ENCODE assay signal across 11 cellular contexts in genomic region chr20:62356143-62356947, GRCh38. TPM values are rescaled to one million over a fixed set of nuclear protein-coding genes. Genes with fewer than 3 reads are reported as not detected.
A peak's percentile ranks its signal among the peaks of the same experiment; 100 is the strongest.
DNase-seq lines count a peak whose midpoint lies in the region; ATAC-seq and TF ChIP-seq lines count a peak whose summit lies in the region.
"Had no signal": no experiment of that assay in that cellular context is flagged by ENCODE, and none has a peak within 500 bp of the region (broad histone marks: within the 10 kb centered on the region; RNA-seq: fewer than 3 reads in every experiment).

No MANE protein-coding gene starts in this region.

- H3K9me3 ChIP-seq in adrenal gland (replicated peaks in 1 of 3) (no peaks in the 10 kb centered on the region), iPS-15b (ENCODE audit: control insufficient read depth, insufficient read depth, low read length) (no peaks in the 10 kb centered on the region), sigmoid colon (no peaks in the 10 kb centered on the region)

- H3K36me3 ChIP-seq in adrenal gland (replicated peaks in 1 of 2) (peaks cover 0 to 8% of the 10 kb centered on the region in 2 donors), iPS-15b (ENCODE audit: control insufficient read depth, insufficient read depth, low read length) (peaks cover 36% of the 10 kb centered on the region), sigmoid colon (peaks cover 5 to 17% (median 10%) of the 10 kb centered on the region in 4 donors)

- H3K4me3 ChIP-seq in adrenal gland (peak overlapping the region in 1 of 4 donors; percentile 45), iPS-15b (ENCODE audit: low read depth, low read length) (no peak overlapping the region), sigmoid colon (peak overlapping the region; percentile 6 to 28 (median 22))

- peak in 1 of 2 donors; percentile 32 for TF ChIP-seq POLR2A in adrenal gland (IDR thresholded peaks at IDR 0.05)
- no peak for TF ChIP-seq POLR2A in sigmoid colon (IDR thresholded peaks at IDR 0.05)

- TF ChIP-seq CTCF in adrenal gland (IDR thresholded peaks at IDR 0.05) (no peak), sigmoid colon (IDR thresholded peaks at IDR 0.05) (no peak)

- peak overlapping the region; percentile 24 for H3K9ac ChIP-seq in iPS-15b (ENCODE audit: low read depth, low read length)

- H3K27me3 ChIP-seq in adrenal gland (no peaks in the 10 kb centered on the region), iPS-15b (ENCODE audit: control insufficient read depth, insufficient read depth, low read length) (no peaks in the 10 kb centered on the region), sigmoid colon (no peaks in the 10 kb centered on the region)

- TF ChIP-seq EP300 in sigmoid colon (IDR thresholded peaks at IDR 0.05), result no peak

- DNase-seq in Daoy (ENCODE audit: low read depth) (peak; percentile 15), adrenal gland (peak in 4 of 7 donors; percentile 49 to 66 (median 55)), sigmoid colon (peak; percentile 71), ureter (ENCODE audit: low spot score) (no peak)
- no peak for DNase-seq in stimulated activated CD4-positive, alpha-beta T cell treated with anti-CD3 and anti-CD28 coated beads, Interleukin-4, amount 100 ng/mL, for 1 hour
- DNase-seq: activated CD4-positive, alpha-beta memory T cell treated with anti-CD3 and anti-CD28 coated beads for 36 hours; Kasumi-1; stimulated activated CD4-positive, alpha-beta T cell treated with anti-CD3 and anti-CD28 coated beads, Interleukin-2, amount 100 ng/mL, for 24 hours had no signal

- intact Hi-C loops in adrenal gland (cut with DNase I) (loop anchor here in 1 of 2 donors (10.0 kb wide), 1 partner anchor 52 kb away; the partner anchor contains the start of gene ADRM1), sigmoid colon (cut with DNase I) (no loop called here)

- H3K27ac ChIP-seq in adrenal gland, result peak overlapping the region; percentile 58 to 90 (median 88)
- peak overlapping the region; percentile 90 to 99 (median 94) for H3K27ac ChIP-seq in sigmoid colon

- 23 to 32% (median 32%) methylated on average over 26 to 34 of the region's 34 CpGs for WGBS in adrenal gland, 4 donors
- WGBS in sigmoid colon, 2 donors, result 65 to 76% methylated on average over 34 of the region's 34 CpGs

- ATAC-seq in HG02870 (IDR thresholded peaks at IDR 0.05; ENCODE audit: unreplicated experiment), result no peak
- no peak for ATAC-seq in GM21423 (IDR thresholded peaks at IDR 0.05; ENCODE audit: unreplicated experiment)

- H3K4me1 ChIP-seq in adrenal gland (replicated peaks in 1 of 2) (peaks cover 52 to 55% of the 10 kb centered on the region in 2 donors), iPS-15b (ENCODE audit: control insufficient read depth, insufficient read depth, low read length) (peaks cover 10% of the 10 kb centered on the region), sigmoid colon (peaks cover 0 to 93% (median 91%) of the 10 kb centered on the region in 4 donors)

RNA-seq across cellular contexts. Expression of gene LAMA5, which starts 10.8 kb away (rescaled TPM):
- total RNA-seq in Daoy (2014; rRNA removed; shearing (Covaris generic)), result 3.1 and 9.6 TPM in 2 replicates
- total RNA-seq in adrenal gland (100 to 1,000 TPM in 4 of 8 donors, 10 to 100 TPM in 4; 35.3 to 146 (median 100) TPM), sigmoid colon (100 to 1,000 TPM in 3 of 4 donors, 10 to 100 TPM in 1; 53.5 to 409 (median 134) TPM), ureter (433 TPM)
- polyA plus RNA-seq in adrenal gland (100 to 1,000 TPM in 2 of 3 donors, 1 to 10 TPM in 1; 2.0 to 537 (median 262) TPM), sigmoid colon (10 to 100 TPM in 1 of 3 donors, 1 to 10 TPM in 2; 1.8 to 56.5 (median 3.2) TPM)

RNA-seq across cellular contexts. Expression of gene RPS21, which starts 30.6 kb away (rescaled TPM):
- 1,690 and 2,894 TPM in 2 replicates for total RNA-seq in Daoy (2014; rRNA removed; shearing (Covaris generic))
- total RNA-seq in adrenal gland, result 1,000 to 10,000 TPM; 1,155 to 4,794 (median 1,602) TPM
- 1,000 to 10,000 TPM in 2 of 3 donors, 100 to 1,000 TPM in 1; 438 to 3,024 (median 2,274) TPM for polyA plus RNA-seq in adrenal gland
- 1,000 to 10,000 TPM; 2,383 to 8,235 (median 5,456) TPM for total RNA-seq in sigmoid colon
- polyA plus RNA-seq in sigmoid colon, result 1,000 to 10,000 TPM; 2,794 to 6,260 (median 4,441) TPM
- 1,691 TPM for total RNA-seq in ureter

RNA-seq across cellular contexts. Expression of gene CABLES2, which starts 50.7 kb away (rescaled TPM):
- total RNA-seq in Daoy (2014; rRNA removed; shearing (Covaris generic)), result 2.0 and 3.8 TPM in 2 replicates
- 1 to 10 TPM; 1.5 to 5.6 (median 3.9) TPM for total RNA-seq in adrenal gland
- polyA plus RNA-seq in adrenal gland, result 1 to 10 TPM; 2.8 to 4.1 (median 3.4) TPM
- 1 to 10 TPM; 1.8 to 6.5 (median 4.2) TPM for total RNA-seq in sigmoid colon
- 1 to 10 TPM; 3.5 to 6.9 (median 3.6) TPM for polyA plus RNA-seq in sigmoid colon
- 4.0 TPM for total RNA-seq in ureter

RNA-seq across cellular contexts. Expression of gene ADRM1, which starts 53.5 kb away (rescaled TPM):
- 390 and 470 TPM in 2 replicates for total RNA-seq in Daoy (2014; rRNA removed; shearing (Covaris generic))
- total RNA-seq in adrenal gland (100 to 1,000 TPM in 6 of 8 donors, 10 to 100 TPM in 2; 87.2 to 220 (median 144) TPM), sigmoid colon (100 to 1,000 TPM; 100 to 130 (median 119) TPM), ureter (72.6 TPM)
- polyA plus RNA-seq in adrenal gland (100 to 1,000 TPM in 1 of 3 donors, 10 to 100 TPM in 2; 50.6 to 125 (median 95.6) TPM), sigmoid colon (100 to 1,000 TPM in 1 of 3 donors, 10 to 100 TPM in 2; 61.3 to 102 (median 77.7) TPM)

Comparison
In these comparisons a context has a peak if more than half of its experiments do, and no peak if none do; other contexts are left out.
1. DNase-seq: peak in Daoy (single experiment), adrenal gland (4 of 7) and sigmoid colon (single experiment); none in ureter (single experiment) and stimulated activated CD4-positive, alpha-beta T cell treated with anti-CD3 and anti-CD28 coated beads, Interleukin-4, amount 100 ng/mL, for 1 hour (single experiment).